Comparison of ENCODE assay signal across 12 cellular contexts in genomic region chr1:89800022-89800655, GRCh38.
"Had no signal": no experiment of that assay in that cellular context is flagged by ENCODE, and none has a peak within 500 bp of the region (broad histone marks: within the 10 kb centered on the region; RNA-seq: fewer than 3 reads in every experiment).

No MANE protein-coding gene starts in this region.

- ATAC-seq: gastroesophageal sphincter, heart right ventricle, left cardiac atrium, lower lobe of right lung, sciatic nerve had no signal

- DNase-seq: activated naive CD4-positive, alpha-beta T cell treated with Interleukin-2 at 50 U/mL for 16 hours; activated T-cell treated with anti-CD3 and anti-CD28 coated beads for 4 hours; adrenal gland; heart right ventricle; left cardiac atrium; lower lobe of right lung; ovary; spleen; stimulated activated CD4-positive, alpha-beta T cell treated with anti-CD3 and anti-CD28 coated beads, Interleukin-2, amount 100 ng/mL, for 24 hours; tibial artery had no signal
